ENCODE assay signal across 1 cellular context in the genomic region with DNA sequence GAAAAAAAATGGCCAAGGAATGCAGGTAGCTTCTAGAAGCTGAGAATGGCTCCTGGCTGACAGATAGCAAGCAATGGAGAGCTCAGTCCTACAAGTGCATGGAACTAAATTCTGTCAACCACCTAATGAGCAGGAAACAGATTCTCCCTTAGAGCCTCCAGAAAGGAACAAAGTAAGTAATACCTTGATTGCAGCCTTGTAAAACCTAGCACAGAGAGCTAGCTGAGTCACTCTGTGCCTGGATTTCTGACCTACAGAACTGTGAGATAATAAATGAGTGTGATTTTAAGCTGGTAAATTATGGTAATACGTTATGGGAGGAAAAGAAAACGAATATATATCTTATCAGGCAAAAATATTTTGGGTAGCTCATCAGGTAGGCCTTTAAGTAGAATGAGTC.
A peak's percentile ranks its signal among the peaks of the same experiment; 100 is the strongest.
TF ChIP-seq lines count a peak whose summit lies in the region.

No MANE protein-coding gene starts in this region.

TF ChIP-seq in K562, 482 proteins besides CTCF, POLR2A, EP300 and RAD21 (continued from another document):
- TF ChIP-seq, protein P1, sequence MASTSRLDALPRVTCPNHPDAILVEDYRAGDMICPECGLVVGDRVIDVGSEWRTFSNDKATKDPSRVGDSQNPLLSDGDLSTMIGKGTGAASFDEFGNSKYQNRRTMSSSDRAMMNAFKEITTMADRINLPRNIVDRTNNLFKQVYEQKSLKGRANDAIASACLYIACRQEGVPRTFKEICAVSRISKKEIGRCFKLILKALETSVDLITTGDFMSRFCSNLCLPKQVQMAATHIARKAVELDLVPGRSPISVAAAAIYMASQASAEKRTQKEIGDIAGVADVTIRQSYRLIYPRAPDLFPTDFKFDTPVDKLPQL (IDR thresholded peaks at IDR 0.05; ENCODE audit: extremely low read depth, insufficient read length), result no peak
- TF ChIP-seq PHF20 (IDR thresholded peaks at IDR 0.05; ENCODE audit: partially characterized antibody) (no peak), RCOR1 (IDR thresholded peaks at IDR 0.05; ENCODE audit: borderline replicate concordance in 1 of 2, low read depth in 2 of 2, low read length in 2 of 2) (peak in 1 of 2 experiments; percentile 29; a peak in 1 of 4 replicates), SMARCA4 (IDR thresholded peaks at IDR 0.05) (no peak), LCOR (CRISPR knock-in tag; IDR thresholded peaks at IDR 0.05) (no peak), NFE2 (IDR thresholded peaks at IDR 0.05; ENCODE audit: low read depth) (peak; percentile 31; the same call in 1 of the 2 replicates)
- TF ChIP-seq, protein P2, sequence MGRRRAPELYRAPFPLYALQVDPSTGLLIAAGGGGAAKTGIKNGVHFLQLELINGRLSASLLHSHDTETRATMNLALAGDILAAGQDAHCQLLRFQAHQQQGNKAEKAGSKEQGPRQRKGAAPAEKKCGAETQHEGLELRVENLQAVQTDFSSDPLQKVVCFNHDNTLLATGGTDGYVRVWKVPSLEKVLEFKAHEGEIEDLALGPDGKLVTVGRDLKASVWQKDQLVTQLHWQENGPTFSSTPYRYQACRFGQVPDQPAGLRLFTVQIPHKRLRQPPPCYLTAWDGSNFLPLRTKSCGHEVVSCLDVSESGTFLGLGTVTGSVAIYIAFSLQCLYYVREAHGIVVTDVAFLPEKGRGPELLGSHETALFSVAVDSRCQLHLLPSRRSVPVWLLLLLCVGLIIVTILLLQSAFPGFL (CRISPR knock-in tag; IDR thresholded peaks at IDR 0.05), result 0 out of 2 replicates have a peak, but pooled peaks have one; percentile 50
- TF ChIP-seq, protein P3, sequence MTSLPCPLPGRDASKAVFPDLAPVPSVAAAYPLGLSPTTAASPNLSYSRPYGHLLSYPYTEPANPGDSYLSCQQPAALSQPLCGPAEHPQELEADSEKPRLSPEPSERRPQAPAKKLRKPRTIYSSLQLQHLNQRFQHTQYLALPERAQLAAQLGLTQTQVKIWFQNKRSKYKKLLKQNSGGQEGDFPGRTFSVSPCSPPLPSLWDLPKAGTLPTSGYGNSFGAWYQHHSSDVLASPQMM (CRISPR knock-in tag; IDR thresholded peaks at IDR 0.05), result no peak
